20 cellular contexts compared by ENCODE assay signal in genomic region chr2:201821080-201821479, GRCh38. TPM values are rescaled to one million over a fixed set of nuclear protein-coding genes. Genes with fewer than 3 reads are reported as not detected.
"Had no signal": no experiment of that assay in that cellular context is flagged by ENCODE, and none has a peak within 500 bp of the region (broad histone marks: within the 10 kb centered on the region; RNA-seq: fewer than 3 reads in every experiment).

No MANE protein-coding gene starts in this region.

- H3K36me3 Mint-ChIP-seq: activated CD4-positive, alpha-beta memory T cell treated with anti-CD3 and anti-CD28 coated beads for 36 hours; activated naive CD8-positive, alpha-beta T cell; natural killer cell treated with Interleukin-12 subunit alpha and Interleukin-12 subunit beta and Interleukin-15 and Interleukin-18, amount 100 ng/mL, for 72 hours; stimulated activated memory B cell treated with anti-CD40 and anti-IgM and Interleukin-4, amounts not matched to agents 10 μg/mL and 1 μg/mL and 100 μg/mL, for 72 hours had no signal

- H3K4me3 ChIP-seq: breast epithelium, dorsolateral prefrontal cortex, esophagus squamous epithelium, left ventricle myocardium inferior, prostate gland, right lobe of liver, tibial artery, vagina had no signal

- H3K4me3 Mint-ChIP-seq: activated CD4-positive, alpha-beta memory T cell treated with anti-CD3 and anti-CD28 coated beads for 36 hours; activated naive CD8-positive, alpha-beta T cell; natural killer cell treated with Interleukin-12 subunit alpha and Interleukin-12 subunit beta and Interleukin-15 and Interleukin-18, amount 100 ng/mL, for 72 hours; stimulated activated memory B cell treated with anti-CD40 and anti-IgM and Interleukin-4, amounts not matched to agents 10 μg/mL and 1 μg/mL and 100 μg/mL, for 72 hours had no signal

- H3K4me1 ChIP-seq: breast epithelium, esophagus squamous epithelium, left ventricle myocardium inferior, prostate gland, right lobe of liver, vagina had no signal

- H3K27ac Mint-ChIP-seq: activated CD4-positive, alpha-beta memory T cell treated with anti-CD3 and anti-CD28 coated beads for 36 hours; activated naive CD8-positive, alpha-beta T cell; natural killer cell treated with Interleukin-12 subunit alpha and Interleukin-12 subunit beta and Interleukin-15 and Interleukin-18, amount 100 ng/mL, for 72 hours; stimulated activated memory B cell treated with anti-CD40 and anti-IgM and Interleukin-4, amounts not matched to agents 10 μg/mL and 1 μg/mL and 100 μg/mL, for 72 hours had no signal

- H3K27me3 Mint-ChIP-seq: activated naive CD8-positive, alpha-beta T cell had no signal

- DNase-seq: activated CD4-positive, alpha-beta memory T cell treated with anti-CD3 and anti-CD28 coated beads for 36 hours; activated gamma-delta T cell; activated T-cell treated with anti-CD3 and anti-CD28 coated beads, Interleukin-2, amount 50 U/mL, for 48 hours; anterior cingulate cortex; dorsolateral prefrontal cortex; esophagus squamous epithelium; foreskin fibroblast; head of caudate nucleus; islet precursor cell; left ventricle myocardium inferior; mesenchymal stem cell; nucleus accumbens; right lobe of liver; tibial artery had no signal

- H3K27me3 ChIP-seq: breast epithelium, esophagus squamous epithelium, right lobe of liver, tibial artery, vagina had no signal

- ATAC-seq: right lobe of liver; stimulated activated memory B cell treated with anti-CD40 and anti-IgM and Interleukin-4, amounts not matched to agents 10 μg/mL and 1 μg/mL and 100 μg/mL, for 72 hours had no signal

- H3K9me3 ChIP-seq: breast epithelium, esophagus squamous epithelium, left ventricle myocardium inferior, prostate gland, right lobe of liver, tibial artery, vagina had no signal

- H3K9me3 Mint-ChIP-seq: activated CD4-positive, alpha-beta memory T cell treated with anti-CD3 and anti-CD28 coated beads for 36 hours; natural killer cell treated with Interleukin-12 subunit alpha and Interleukin-12 subunit beta and Interleukin-15 and Interleukin-18, amount 100 ng/mL, for 72 hours had no signal

- H3K4me1 Mint-ChIP-seq: stimulated activated memory B cell treated with anti-CD40 and anti-IgM and Interleukin-4, amounts not matched to agents 10 μg/mL and 1 μg/mL and 100 μg/mL, for 72 hours had no signal

- H3K36me3 ChIP-seq: breast epithelium, esophagus squamous epithelium, left ventricle myocardium inferior, prostate gland, right lobe of liver, tibial artery, vagina had no signal

RNA-seq across cellular contexts. Expression of gene CDK15, which starts 14.7 kb away (rescaled TPM):
- total RNA-seq: activated CD4-positive, alpha-beta memory T cell treated with anti-CD3 and anti-CD28 coated beads for 36 hours; natural killer cell treated with Interleukin-12 subunit alpha and Interleukin-12 subunit beta and Interleukin-15 and Interleukin-18, amount 100 ng/mL, for 72 hours; right lobe of liver; vagina had no signal
